Comparison of ENCODE assay signal across 10 cellular contexts in the genomic region with DNA sequence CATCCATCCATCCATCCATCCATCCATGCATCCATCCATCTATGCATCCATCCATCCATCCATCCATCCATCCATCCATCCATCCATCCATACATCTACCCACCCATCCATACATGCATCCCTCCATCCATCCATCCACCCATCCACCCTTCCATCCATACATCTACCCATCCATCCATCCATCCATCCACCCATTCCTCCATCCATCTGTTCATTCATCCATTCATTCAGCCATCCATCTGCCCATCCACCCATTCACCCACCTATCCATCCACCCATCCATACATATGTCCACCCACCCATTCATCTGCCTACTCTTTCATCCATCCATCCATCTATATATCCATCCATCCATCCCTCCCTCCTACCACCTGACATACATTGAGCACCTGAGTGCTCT.
"Had no signal": no experiment of that assay in that cellular context is flagged by ENCODE, and none has a peak within 500 bp of the region (broad histone marks: within the 10 kb centered on the region; RNA-seq: fewer than 3 reads in every experiment).

No MANE protein-coding gene starts in this region.

- H3K4me3 ChIP-seq: GM23248, GM23338, HAP-1 had no signal

- DNase-seq: GM23248, GOT3, H7, H9, HCEC 1CT, HFFc6 had no signal

- H3K27ac ChIP-seq: GM23248 had no signal

- H3K9ac ChIP-seq: GM23248 had no signal

- H3K4me2 ChIP-seq: GM23338 had no signal

- H3K36me3 ChIP-seq: HAP-1 had no signal

- H2AFZ ChIP-seq: GM23248, GM23338 had no signal

- H3K9me3 ChIP-seq: HAP-1 had no signal

- H3K4me1 ChIP-seq: HAP-1 had no signal

- FAIRE-seq: H1, H54 had no signal
